ENCODE assay signal across 9 cellular contexts in genomic region chr6:684831-685636, GRCh38. TPM values are rescaled to one million over a fixed set of nuclear protein-coding genes. Genes with fewer than 3 reads are reported as not detected.
DNase-seq lines count a peak whose midpoint lies in the region; ATAC-seq and TF ChIP-seq lines count a peak whose summit lies in the region.
"Had no signal": no experiment of that assay in that cellular context is flagged by ENCODE, and none has a peak within 500 bp of the region (broad histone marks: within the 10 kb centered on the region; RNA-seq: fewer than 3 reads in every experiment).

No MANE protein-coding gene starts in this region.

- DNase-seq in NCI-H82 (lab: John Stamatoyannopoulos, UW) (peak; percentile 36), NCI-H82 treated with DMSO at 0.1 percent for 48 hours (lab: John Stamatoyannopoulos, UW; ENCODE audit: unreplicated experiment) (no peak), thyroid gland (no peak), left ventricle myocardium superior (no peak)
- DNase-seq in activated CD4-positive, alpha-beta memory T cell treated with anti-CD3 and anti-CD28 coated beads for 36 hours = peak; percentile 52
- no peak for DNase-seq in naive thymus-derived CD4-positive, alpha-beta T cell

- H3K9me3 ChIP-seq in naive thymus-derived CD4-positive, alpha-beta T cell (ENCODE audit: control insufficient read depth in 2 of 3, low read length in 3 of 3) = no peaks in the 10 kb centered on the region
- H3K9me3 ChIP-seq in thyroid gland = no peaks in the 10 kb centered on the region
- H3K9me3 ChIP-seq: A549 had no signal

- 90 to 93% methylated on average over 6 of the region's 6 CpGs for WGBS in thyroid gland, 2 donors

- peaks cover 54% of the 10 kb centered on the region for H3K4me1 Mint-ChIP-seq in activated CD4-positive, alpha-beta memory T cell treated with anti-CD3 and anti-CD28 coated beads for 36 hours (ENCODE audit: low read depth)
- H3K4me1 Mint-ChIP-seq in naive thymus-derived CD4-positive, alpha-beta T cell = peaks cover 41 to 61% (median 46%) of the 10 kb centered on the region in 7 donors

- no peak overlapping the region for H3K27ac ChIP-seq in naive thymus-derived CD4-positive, alpha-beta T cell (ENCODE audit: low read depth, low read length)
- no peak overlapping the region for H3K27ac ChIP-seq in thyroid gland
- H3K27ac ChIP-seq: A549 had no signal

- no peak for TF ChIP-seq POLR2A in thyroid gland (IDR thresholded peaks at IDR 0.05)

- H3K27me3 Mint-ChIP-seq in activated CD4-positive, alpha-beta memory T cell treated with anti-CD3 and anti-CD28 coated beads for 36 hours = no peaks in the 10 kb centered on the region
- no peaks in the 10 kb centered on the region for H3K27me3 Mint-ChIP-seq in naive thymus-derived CD4-positive, alpha-beta T cell

- CTCF ChIA-PET in activated CD4-positive, alpha-beta memory T cell treated with anti-CD3 and anti-CD28 coated beads for 36 hours (lab: Charles Lee) = interaction anchor here (0.6 to 2.9 kb wide), 4 partner anchors 8 to 37 kb away, joined by 3 to 13 read pairs (median 3); partner anchors contain the start of gene EXOC2
- CTCF ChIA-PET in naive thymus-derived CD4-positive, alpha-beta T cell (lab: Charles Lee) = interaction anchor here (1.6 kb wide), 1 partner anchor 10 kb away, joined by 3 read pairs; no protein-coding TSS in a partner anchor

- POLR2A ChIA-PET in activated CD4-positive, alpha-beta memory T cell treated with anti-CD3 and anti-CD28 coated beads for 36 hours (lab: Charles Lee) = interaction anchor here (3.0 kb wide), 1 partner anchor 49 kb away, joined by 10 read pairs; no protein-coding TSS in a partner anchor
- POLR2A ChIA-PET in naive thymus-derived CD4-positive, alpha-beta T cell (lab: Charles Lee) = interaction anchor here (1.1 kb wide), 1 partner anchor 11 kb away, joined by 3 read pairs; no protein-coding TSS in a partner anchor

- H3K36me3 ChIP-seq in naive thymus-derived CD4-positive, alpha-beta T cell (ENCODE audit: control insufficient read depth in 2 of 3, insufficient read depth in 3 of 3, low read length in 3 of 3) = peaks cover 0 to 10% (median 0%) of the 10 kb centered on the region in 3 experiments
- H3K36me3 ChIP-seq in thyroid gland = no peaks in the 10 kb centered on the region

- H3K4me1 ChIP-seq in naive thymus-derived CD4-positive, alpha-beta T cell (ENCODE audit: control insufficient read depth in 2 of 2, insufficient read depth in 2 of 2, low read length in 2 of 2) = peaks cover 20 to 27% of the 10 kb centered on the region in 2 donors
- peaks cover 0 to 4% of the 10 kb centered on the region in 2 donors for H3K4me1 ChIP-seq in thyroid gland

- H3K4me3 Mint-ChIP-seq in activated CD4-positive, alpha-beta memory T cell treated with anti-CD3 and anti-CD28 coated beads for 36 hours = peak overlapping the region; percentile 14
- H3K4me3 Mint-ChIP-seq in naive thymus-derived CD4-positive, alpha-beta T cell = peak overlapping the region; percentile 22 to 82 (median 58)

- no peaks in the 10 kb centered on the region for H3K9me3 Mint-ChIP-seq in activated CD4-positive, alpha-beta memory T cell treated with anti-CD3 and anti-CD28 coated beads for 36 hours
- H3K9me3 Mint-ChIP-seq in naive thymus-derived CD4-positive, alpha-beta T cell = no peaks in the 10 kb centered on the region

- no peaks in the 10 kb centered on the region for H3K27me3 ChIP-seq in naive thymus-derived CD4-positive, alpha-beta T cell (ENCODE audit: control insufficient read depth in 2 of 2, insufficient read depth in 2 of 2, low read length in 2 of 2)
- no peaks in the 10 kb centered on the region for H3K27me3 ChIP-seq in thyroid gland

- H3K4me3 ChIP-seq in naive thymus-derived CD4-positive, alpha-beta T cell (ENCODE audit: low read length) = no peak overlapping the region
- H3K4me3 ChIP-seq in thyroid gland (replicated peaks in 1 of 3) = no peak overlapping the region
- H3K4me3 ChIP-seq: A549 had no signal

- peaks cover 4% of the 10 kb centered on the region for H3K36me3 Mint-ChIP-seq in activated CD4-positive, alpha-beta memory T cell treated with anti-CD3 and anti-CD28 coated beads for 36 hours
- peaks cover 8 to 35% (median 12%) of the 10 kb centered on the region in 5 donors for H3K36me3 Mint-ChIP-seq in naive thymus-derived CD4-positive, alpha-beta T cell

- ATAC-seq in HG02938 (IDR thresholded peaks at IDR 0.05; ENCODE audit: unreplicated experiment) (peak; percentile 67), left ventricle myocardium superior (no peak), HG03521 (IDR thresholded peaks at IDR 0.05; ENCODE audit: unreplicated experiment) (no peak)
- no peak for ATAC-seq in naive thymus-derived CD4-positive, alpha-beta T cell
- ATAC-seq: A549 had no signal

- intact Hi-C loops in activated CD4-positive, alpha-beta memory T cell treated with anti-CD3 and anti-CD28 coated beads for 36 hours (cut with micrococcal nuclease) = loop anchor here (1.0 to 2.0 kb wide), 5 partner anchors 8 to 294 kb away; partner anchors contain the start of genes EXOC2 and IRF4
- intact Hi-C loops in naive thymus-derived CD4-positive, alpha-beta T cell (cut with micrococcal nuclease) = loop anchor here in 1 of 2 donors (1.0 to 10.0 kb wide), 2 partner anchors 7 to 70 kb away; no protein-coding TSS in a partner anchor
- intact Hi-C loops in thyroid gland (cut with DNase I) = no loop called here
- intact Hi-C loops in left ventricle myocardium superior (cut with micrococcal nuclease) = no loop called here

- peak overlapping the region; percentile 86 for H3K27ac Mint-ChIP-seq in activated CD4-positive, alpha-beta memory T cell treated with anti-CD3 and anti-CD28 coated beads for 36 hours
- H3K27ac Mint-ChIP-seq in naive thymus-derived CD4-positive, alpha-beta T cell = peak overlapping the region in 7 of 9 donors; percentile 10 to 87 (median 37)

- TF ChIP-seq CTCF in thyroid gland (IDR thresholded peaks at IDR 0.05) = no peak

RNA-seq across cellular contexts. Expression of gene EXOC2, which starts 7.9 kb away (rescaled TPM):
- 10 to 100 TPM; 40.5 to 42.3 TPM for total RNA-seq in activated CD4-positive, alpha-beta memory T cell treated with anti-CD3 and anti-CD28 coated beads for 36 hours
- total RNA-seq in naive thymus-derived CD4-positive, alpha-beta T cell = 10 to 100 TPM; 26.7 to 40.6 (median 38.8) TPM
- 10 to 100 TPM; 33.9 to 45.4 TPM for polyA plus RNA-seq in naive thymus-derived CD4-positive, alpha-beta T cell
- total RNA-seq in thyroid gland (10 to 100 TPM; 25.6 to 37.1 (median 30.8) TPM), left ventricle myocardium superior (12.7 TPM)

RNA-seq across cellular contexts. Expression of gene HUS1B, which starts 28.1 kb away (rescaled TPM):
- total RNA-seq in activated CD4-positive, alpha-beta memory T cell treated with anti-CD3 and anti-CD28 coated beads for 36 hours = 1 to 10 TPM; 1.1 to 1.5 TPM
- 1 to 10 TPM; 1.4 to 3.5 (median 2.4) TPM for total RNA-seq in naive thymus-derived CD4-positive, alpha-beta T cell
- 1 to 10 TPM; 1.1 to 1.4 TPM for polyA plus RNA-seq in naive thymus-derived CD4-positive, alpha-beta T cell
- 1 to 10 TPM; 2.3 to 4.8 (median 4.0) TPM for total RNA-seq in thyroid gland
- total RNA-seq in left ventricle myocardium superior = not detected

Comparison
In these comparisons a context has a peak if more than half of its experiments do, and no peak if none do; other contexts are left out.
1. DNase-seq: peak in NCI-H82 (single experiment) and activated CD4-positive, alpha-beta memory T cell treated with anti-CD3 and anti-CD28 coated beads for 36 hours (single experiment); none in NCI-H82 treated with DMSO at 0.1 percent for 48 hours (single experiment), naive thymus-derived CD4-positive, alpha-beta T cell (0 of 9), thyroid gland (0 of 2) and left ventricle myocardium superior (single experiment).